In the genomic region with DNA sequence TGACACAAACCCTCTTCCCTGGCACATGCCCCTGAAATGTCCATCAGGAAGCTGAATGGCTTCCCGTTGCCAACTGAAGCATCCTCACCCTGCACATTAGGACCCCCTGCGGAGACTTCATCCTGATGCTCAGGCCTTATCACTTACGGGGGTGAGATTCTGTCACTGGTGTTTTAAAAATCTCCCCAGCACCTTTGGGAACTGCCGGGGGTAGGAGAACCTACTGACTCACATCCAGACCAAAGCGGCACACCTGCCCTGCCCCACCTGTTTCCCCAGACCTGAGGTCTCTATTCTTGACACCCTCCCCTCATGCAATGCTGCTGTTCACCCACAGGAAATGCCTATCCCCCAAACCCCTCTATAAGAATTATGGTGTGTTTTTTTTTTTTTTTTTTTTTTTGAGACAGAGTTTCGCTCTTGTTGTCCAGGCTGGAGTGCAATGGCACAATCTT, we compare ENCODE assay signal across 15 cellular contexts. TPM values are rescaled to one million over a fixed set of nuclear protein-coding genes. Genes with fewer than 3 reads are reported as not detected.
DNase-seq lines count a peak whose midpoint lies in the region; ATAC-seq and TF ChIP-seq lines count a peak whose summit lies in the region.
"Had no signal": no experiment of that assay in that cellular context is flagged by ENCODE, and none has a peak within 500 bp of the region (broad histone marks: within the 10 kb centered on the region; RNA-seq: fewer than 3 reads in every experiment).

No MANE protein-coding gene starts in this region.

- H3K4me1 ChIP-seq in OCI-LY7 (ENCODE audit: insufficient read depth, low read length, poor library complexity, severe bottlenecking), result peaks cover 61% of the 10 kb centered on the region
- peaks cover 0 to 10% (median 3%) of the 10 kb centered on the region in 4 donors for H3K4me1 ChIP-seq in tibial artery
- peaks cover 0 to 8% of the 10 kb centered on the region in 2 experiments; a peak in 2 of 4 replicates for H3K4me1 ChIP-seq in SK-N-SH (ENCODE audit: control insufficient read depth in 1 of 2, insufficient read depth in 2 of 2, low read depth in 1 of 2, low read length in 1 of 2)

- peaks cover 96% of the 10 kb centered on the region for H3K36me3 Mint-ChIP-seq in activated T-cell treated with anti-CD3 and anti-CD28 coated beads, Interleukin-2, amount 50 U/mL, for 24 hours (ENCODE audit: low read depth)
- peaks cover 89% of the 10 kb centered on the region for H3K36me3 Mint-ChIP-seq in activated naive CD8-positive, alpha-beta T cell treated with anti-CD3 and anti-CD28 coated beads, Interleukin-2, amount 50 U/mL, for 24 hours (ENCODE audit: low read depth)
- H3K36me3 Mint-ChIP-seq in stimulated activated naive CD8-positive, alpha-beta T cell treated with anti-CD3 and anti-CD28 coated beads, Interleukin-15, Interleukin-2, amounts not matched to agents 100 ng/mL and 50 ng/mL, for 24 hours (ENCODE audit: low read depth), result peaks cover 91% of the 10 kb centered on the region
- H3K36me3 Mint-ChIP-seq: type B pancreatic cell had no signal

- H3K4me2 ChIP-seq in OCI-LY7 (ENCODE audit: low read length) (peak overlapping the region; percentile 66), SK-N-SH (no peak overlapping the region)

- no peak for TF ChIP-seq EP300 in SK-N-SH (IDR thresholded peaks at IDR 0.05; ENCODE audit: borderline replicate concordance in 1 of 2, low read depth in 1 of 2, low read length in 1 of 2)

- H3K27me3 ChIP-seq in tibial artery (no peaks in the 10 kb centered on the region), SK-N-SH (ENCODE audit: insufficient read depth) (no peaks in the 10 kb centered on the region)

- peak overlapping the region; percentile 23 for H3K4me3 Mint-ChIP-seq in activated T-cell treated with anti-CD3 and anti-CD28 coated beads, Interleukin-2, amount 50 U/mL, for 24 hours
- H3K4me3 Mint-ChIP-seq in activated naive CD8-positive, alpha-beta T cell treated with anti-CD3 and anti-CD28 coated beads, Interleukin-2, amount 50 U/mL, for 24 hours, result peak overlapping the region; percentile 53
- peak overlapping the region; percentile 54 for H3K4me3 Mint-ChIP-seq in stimulated activated naive CD8-positive, alpha-beta T cell treated with anti-CD3 and anti-CD28 coated beads, Interleukin-15, Interleukin-2, amounts not matched to agents 100 ng/mL and 50 ng/mL, for 24 hours
- H3K4me3 Mint-ChIP-seq: type B pancreatic cell had no signal

- ATAC-seq in activated naive CD8-positive, alpha-beta T cell treated with anti-CD3 and anti-CD28 coated beads, Interleukin-2, amount 50 U/mL, for 24 hours, result no peak
- ATAC-seq in HG03135 (IDR thresholded peaks at IDR 0.05; ENCODE audit: unreplicated experiment), result no peak
- ATAC-seq: Right ventricle myocardium inferior had no signal

- peaks cover 96% of the 10 kb centered on the region for H3K4me1 Mint-ChIP-seq in activated T-cell treated with anti-CD3 and anti-CD28 coated beads, Interleukin-2, amount 50 U/mL, for 24 hours (ENCODE audit: low read depth)
- peaks cover 95% of the 10 kb centered on the region for H3K4me1 Mint-ChIP-seq in activated naive CD8-positive, alpha-beta T cell treated with anti-CD3 and anti-CD28 coated beads, Interleukin-2, amount 50 U/mL, for 24 hours
- H3K4me1 Mint-ChIP-seq in stimulated activated naive CD8-positive, alpha-beta T cell treated with anti-CD3 and anti-CD28 coated beads, Interleukin-15, Interleukin-2, amounts not matched to agents 100 ng/mL and 50 ng/mL, for 24 hours (ENCODE audit: low read depth), result peaks cover 99% of the 10 kb centered on the region

- 94% methylated on average over 2 of the region's 6 CpGs for WGBS in SK-N-SH (ENCODE audit: low lambda C conversion rate)

- peak overlapping the region; percentile 21 for H3K4me3 ChIP-seq in OCI-LY7 (ENCODE audit: low read depth, low read length, poor library complexity, severe bottlenecking)
- H3K4me3 ChIP-seq in tibial artery, result no peak overlapping the region
- H3K4me3 ChIP-seq in SK-N-SH (ENCODE audit: low read depth in 2 of 2, low read length in 1 of 2), result no peak overlapping the region

- H3K79me2 ChIP-seq in OCI-LY7 (ENCODE audit: insufficient read depth, low read depth, low read length), result no peaks in the 10 kb centered on the region
- no peaks in the 10 kb centered on the region for H3K79me2 ChIP-seq in SK-N-SH (ENCODE audit: insufficient read depth)

- H3K36me3 ChIP-seq in OCI-LY7 (ENCODE audit: insufficient read depth, low read length) (peaks cover 32% of the 10 kb centered on the region), tibial artery (peaks cover 10 to 45% (median 12%) of the 10 kb centered on the region in 3 donors), SK-N-SH (replicated peaks in 1 of 2; ENCODE audit: control insufficient read depth in 1 of 2, insufficient read depth in 2 of 2, low read length in 1 of 2) (no peaks in the 10 kb centered on the region)

- H3K9me2 ChIP-seq in OCI-LY7 (ENCODE audit: insufficient read depth, low read length) (no peaks in the 10 kb centered on the region), SK-N-SH (no peaks in the 10 kb centered on the region)

- H2AFZ ChIP-seq in OCI-LY7 (ENCODE audit: low read length), result peak overlapping the region; percentile 28; the same call in 1 of the 2 replicates
- no peak overlapping the region for H2AFZ ChIP-seq in SK-N-SH (ENCODE audit: low read depth)

- BruUV-seq in OCI-LY7 (replicated peaks; lab: Mats Ljungman, UMichigan), result no TSS peak

- no peak for TF ChIP-seq RAD21 in SK-N-SH (IDR thresholded peaks at IDR 0.05; ENCODE audit: low read length)

- H3K27ac ChIP-seq in OCI-LY7 (ENCODE audit: low read depth, low read length, poor library complexity, severe bottlenecking) (peak overlapping the region; percentile 97), tibial artery (no peak overlapping the region), SK-N-SH (ENCODE audit: low read depth in 2 of 2, low read length in 1 of 2) (no peak overlapping the region)

- H3K9me3 Mint-ChIP-seq in activated T-cell treated with anti-CD3 and anti-CD28 coated beads, Interleukin-2, amount 50 U/mL, for 24 hours, result no peaks in the 10 kb centered on the region
- no peaks in the 10 kb centered on the region for H3K9me3 Mint-ChIP-seq in activated naive CD8-positive, alpha-beta T cell treated with anti-CD3 and anti-CD28 coated beads, Interleukin-2, amount 50 U/mL, for 24 hours
- no peaks in the 10 kb centered on the region for H3K9me3 Mint-ChIP-seq in stimulated activated naive CD8-positive, alpha-beta T cell treated with anti-CD3 and anti-CD28 coated beads, Interleukin-15, Interleukin-2, amounts not matched to agents 100 ng/mL and 50 ng/mL, for 24 hours
- H3K9me3 Mint-ChIP-seq: type B pancreatic cell had no signal

- CTCF ChIA-PET in OCI-LY7 (lab: Charles Lee; ENCODE audit: unreplicated experiment) (interaction anchor here (1.8 kb wide), 1 partner anchor 11 kb away, joined by 5 read pairs; no protein-coding TSS in a partner anchor), SK-N-SH (lab: Yijun Ruan, JAX) (no interaction called here)

- intact Hi-C loops in OCI-LY7 (cut with micrococcal nuclease; ENCODE audit: unreplicated experiment) (no loop called here), tibial artery (cut with DNase I; ENCODE audit: low total_unique reads) (no loop called here)

- peak overlapping the region; percentile 91 for H3K27ac Mint-ChIP-seq in activated T-cell treated with anti-CD3 and anti-CD28 coated beads, Interleukin-2, amount 50 U/mL, for 24 hours
- H3K27ac Mint-ChIP-seq in activated naive CD8-positive, alpha-beta T cell treated with anti-CD3 and anti-CD28 coated beads, Interleukin-2, amount 50 U/mL, for 24 hours, result peak overlapping the region; percentile 93
- peak overlapping the region; percentile 84 for H3K27ac Mint-ChIP-seq in stimulated activated naive CD8-positive, alpha-beta T cell treated with anti-CD3 and anti-CD28 coated beads, Interleukin-15, Interleukin-2, amounts not matched to agents 100 ng/mL and 50 ng/mL, for 24 hours
- H3K27ac Mint-ChIP-seq: type B pancreatic cell had no signal

- DNase-seq in activated T-cell treated with anti-CD3 and anti-CD28 coated beads, Interleukin-2, amount 50 U/mL, for 24 hours, result no peak
- DNase-seq in activated T-cell treated with anti-CD3 and anti-CD28 coated beads for 4 hours (no peak), OCI-LY7 (ENCODE audit: low spot score) (peak; percentile 61), tibial artery (no peak), SK-N-SH (no peak)
- no peak for DNase-seq in activated naive CD8-positive, alpha-beta T cell treated with anti-CD3 and anti-CD28 coated beads, Interleukin-2, amount 50 U/mL, for 24 hours
- DNase-seq: activated CD4-positive, alpha-beta T cell treated with anti-CD3 and anti-CD28 coated beads, Interleukin-2, amount 50 U/mL, for 48 hours; amygdala; DMS153; stimulated activated CD4-positive, alpha-beta T cell treated with anti-CD3 and anti-CD28 coated beads, Interleukin-2, amount 100 ng/mL, for 48 hours; T-helper 9 cell had no signal

- H3K9ac ChIP-seq in SK-N-SH, result no peak overlapping the region

- H4K20me1 ChIP-seq in OCI-LY7 (ENCODE audit: insufficient read depth, low read length), result no peaks in the 10 kb centered on the region
- no peaks in the 10 kb centered on the region for H4K20me1 ChIP-seq in SK-N-SH (ENCODE audit: insufficient read depth)

- POLR2A ChIA-PET in OCI-LY7 (lab: Charles Lee) (interaction anchor here (1.0 to 7.0 kb wide), 3 partner anchors 14 to 28 kb away, joined by 4 to 100 read pairs (median 4); no protein-coding TSS in a partner anchor), SK-N-SH (lab: Yijun Ruan, JAX) (no interaction called here)

- peaks cover 12% of the 10 kb centered on the region for H3F3A ChIP-seq in SK-N-SH (replicated peaks; ENCODE audit: insufficient read depth)

- H3K27me3 Mint-ChIP-seq in activated T-cell treated with anti-CD3 and anti-CD28 coated beads, Interleukin-2, amount 50 U/mL, for 24 hours, result no peaks in the 10 kb centered on the region
- no peaks in the 10 kb centered on the region for H3K27me3 Mint-ChIP-seq in activated naive CD8-positive, alpha-beta T cell treated with anti-CD3 and anti-CD28 coated beads, Interleukin-2, amount 50 U/mL, for 24 hours
- no peaks in the 10 kb centered on the region for H3K27me3 Mint-ChIP-seq in stimulated activated naive CD8-positive, alpha-beta T cell treated with anti-CD3 and anti-CD28 coated beads, Interleukin-15, Interleukin-2, amounts not matched to agents 100 ng/mL and 50 ng/mL, for 24 hours

- no peak for TF ChIP-seq CTCF in OCI-LY7 (conservative IDR thresholded peaks at IDR 0.05; ENCODE audit: low read length)
- TF ChIP-seq CTCF in tibial artery (IDR thresholded peaks at IDR 0.05), result no peak
- TF ChIP-seq CTCF in SK-N-SH (IDR thresholded peaks at IDR 0.05), result no peak

- no peaks in the 10 kb centered on the region for H3K9me3 ChIP-seq in OCI-LY7 (ENCODE audit: low read length)
- no peaks in the 10 kb centered on the region for H3K9me3 ChIP-seq in tibial artery
- no peaks in the 10 kb centered on the region for H3K9me3 ChIP-seq in SK-N-SH

RNA-seq across cellular contexts. Expression of gene TRAF1, which starts 20.8 kb away (rescaled TPM):
- total RNA-seq in OCI-LY7 (2014; rRNA removed; shearing (Covaris generic)), result 23.7 and 24.2 TPM in 2 replicates
- 40.3 and 50.5 TPM in 2 replicates for total RNA-seq in OCI-LY7 (2022)
- 1.2 and 1.5 TPM in 2 replicates for polyA plus RNA-seq in SK-N-SH (2012; rRNA removed)
- 0.54 and 0.84 TPM in 2 replicates for polyA plus RNA-seq in SK-N-SH (2012; cell fraction: cytosol; rRNA removed)
- 3.0 and 3.6 TPM in 2 replicates for polyA plus RNA-seq in SK-N-SH (2012; cell fraction: nucleus; rRNA removed)

RNA-seq across cellular contexts. Expression of gene PHF19, which starts 28.8 kb away (rescaled TPM):
- total RNA-seq in OCI-LY7 (2014; rRNA removed; shearing (Covaris generic)), result 102 and 108 TPM in 2 replicates
- 211 and 214 TPM in 2 replicates for total RNA-seq in OCI-LY7 (2022)
- 24.5 and 33.4 TPM in 2 replicates for polyA plus RNA-seq in SK-N-SH (2012; rRNA removed)
- 18.0 and 25.0 TPM in 2 replicates for polyA plus RNA-seq in SK-N-SH (2012; cell fraction: cytosol; rRNA removed)
- 38.5 and 64.8 TPM in 2 replicates for polyA plus RNA-seq in SK-N-SH (2012; cell fraction: nucleus; rRNA removed)
